In genomic region chr12:50354908-50355307, GRCh38 we compare ENCODE assay signal across 19 cellular contexts. TPM values are rescaled to one million over a fixed set of nuclear protein-coding genes. Genes with fewer than 3 reads are reported as not detected.
"Had no signal": no experiment of that assay in that cellular context is flagged by ENCODE, and none has a peak within 500 bp of the region (broad histone marks: within the 10 kb centered on the region; RNA-seq: fewer than 3 reads in every experiment).

No MANE protein-coding gene starts in this region.

- DNase-seq: activated CD4-positive, alpha-beta T cell treated with anti-CD3 and anti-CD28 coated beads for 36 hours; activated CD8-positive, alpha-beta memory T cell treated with anti-CD3 and anti-CD28 coated beads, Interleukin-2, amount 50 U/mL, for 4 hours; activated CD8-positive, alpha-beta T cell treated with anti-CD3 and anti-CD28 coated beads for 36 hours; activated gamma-delta T cell treated with Interleukin-2 at 50 U/mL for 16 hours; activated naive CD8-positive, alpha-beta T cell treated with anti-CD3 and anti-CD28 coated beads for 36 hours; activated T-cell treated with anti-CD3 and anti-CD28 coated beads, Interleukin-2, amount 50 U/mL, for 72 hours; aorta; left lung; mesendoderm; nephron progenitor cell; stimulated activated CD4-positive, alpha-beta T cell treated with anti-CD3 and anti-CD28 coated beads, Interleukin-4, amount 100 ng/mL, for 4 hours; stimulated activated naive CD8-positive, alpha-beta T cell treated with anti-CD3 and anti-CD28 coated beads, Interleukin-15, amount 100 ng/mL, for 72 hours had no signal

- H3K4me3 Mint-ChIP-seq: activated CD4-positive, alpha-beta T cell treated with anti-CD3 and anti-CD28 coated beads for 36 hours; activated CD8-positive, alpha-beta T cell treated with anti-CD3 and anti-CD28 coated beads for 36 hours; activated naive CD8-positive, alpha-beta T cell treated with anti-CD3 and anti-CD28 coated beads for 36 hours; activated T-cell treated with anti-CD3 and anti-CD28 coated beads, Interleukin-2, amount 50 U/mL, for 72 hours; nephron progenitor cell; stimulated activated naive CD8-positive, alpha-beta T cell treated with anti-CD3 and anti-CD28 coated beads, Interleukin-15, amount 100 ng/mL, for 72 hours had no signal

- H3K4me3 ChIP-seq: left lung had no signal

- H3K27me3 Mint-ChIP-seq: activated CD4-positive, alpha-beta T cell treated with anti-CD3 and anti-CD28 coated beads for 36 hours; activated CD8-positive, alpha-beta T cell treated with anti-CD3 and anti-CD28 coated beads for 36 hours; activated naive CD8-positive, alpha-beta T cell treated with anti-CD3 and anti-CD28 coated beads for 36 hours; stimulated activated naive CD8-positive, alpha-beta T cell treated with anti-CD3 and anti-CD28 coated beads, Interleukin-15, amount 100 ng/mL, for 72 hours had no signal

- FAIRE-seq: bronchial epithelial cell, keratinocyte had no signal

- ATAC-seq: activated CD4-positive, alpha-beta T cell treated with anti-CD3 and anti-CD28 coated beads for 36 hours; activated CD8-positive, alpha-beta T cell treated with anti-CD3 and anti-CD28 coated beads for 36 hours; activated T-cell treated with anti-CD3 and anti-CD28 coated beads, Interleukin-2, amount 50 U/mL, for 72 hours; gastroesophageal sphincter; stimulated activated naive CD8-positive, alpha-beta T cell treated with anti-CD3 and anti-CD28 coated beads, Interleukin-15, amount 100 ng/mL, for 72 hours had no signal

- H3K27me3 ChIP-seq: gastroesophageal sphincter, left lung had no signal

- H3K9me3 Mint-ChIP-seq: activated CD8-positive, alpha-beta T cell treated with anti-CD3 and anti-CD28 coated beads for 36 hours; activated naive CD8-positive, alpha-beta T cell treated with anti-CD3 and anti-CD28 coated beads for 36 hours; activated T-cell treated with anti-CD3 and anti-CD28 coated beads, Interleukin-2, amount 50 U/mL, for 72 hours; nephron progenitor cell; stimulated activated naive CD8-positive, alpha-beta T cell treated with anti-CD3 and anti-CD28 coated beads, Interleukin-15, amount 100 ng/mL, for 72 hours had no signal

- H3K36me3 Mint-ChIP-seq: activated naive CD8-positive, alpha-beta T cell treated with anti-CD3 and anti-CD28 coated beads for 36 hours had no signal

- H3K9me3 ChIP-seq: gastroesophageal sphincter, left lung, thoracic aorta had no signal

- H3K27ac Mint-ChIP-seq: activated CD4-positive, alpha-beta T cell treated with anti-CD3 and anti-CD28 coated beads for 36 hours; activated CD8-positive, alpha-beta T cell treated with anti-CD3 and anti-CD28 coated beads for 36 hours; activated naive CD8-positive, alpha-beta T cell treated with anti-CD3 and anti-CD28 coated beads for 36 hours; activated T-cell treated with anti-CD3 and anti-CD28 coated beads, Interleukin-2, amount 50 U/mL, for 72 hours; nephron progenitor cell; stimulated activated naive CD8-positive, alpha-beta T cell treated with anti-CD3 and anti-CD28 coated beads, Interleukin-15, amount 100 ng/mL, for 72 hours had no signal

- H3K36me3 ChIP-seq: gastroesophageal sphincter, left lung, thoracic aorta had no signal

- H3K27ac ChIP-seq: thoracic aorta, VCaP had no signal

- H3K4me1 Mint-ChIP-seq: activated CD4-positive, alpha-beta T cell treated with anti-CD3 and anti-CD28 coated beads for 36 hours; activated naive CD8-positive, alpha-beta T cell treated with anti-CD3 and anti-CD28 coated beads for 36 hours; nephron progenitor cell; stimulated activated naive CD8-positive, alpha-beta T cell treated with anti-CD3 and anti-CD28 coated beads, Interleukin-15, amount 100 ng/mL, for 72 hours had no signal

RNA-seq across cellular contexts. Expression of gene FAM186A, which starts 41.5 kb away (rescaled TPM):
- total RNA-seq: activated CD4-positive, alpha-beta T cell treated with anti-CD3 and anti-CD28 coated beads for 36 hours; activated CD8-positive, alpha-beta T cell treated with anti-CD3 and anti-CD28 coated beads for 36 hours; activated naive CD8-positive, alpha-beta T cell treated with anti-CD3 and anti-CD28 coated beads for 36 hours; activated T-cell treated with anti-CD3 and anti-CD28 coated beads, Interleukin-2, amount 50 U/mL, for 72 hours; aorta; bronchial epithelial cell; gastroesophageal sphincter; left lung; omental fat pad; thoracic aorta; ureter had no signal
- polyA plus RNA-seq: keratinocyte had no signal
